1 cellular context compared by ENCODE assay signal in the genomic region with DNA sequence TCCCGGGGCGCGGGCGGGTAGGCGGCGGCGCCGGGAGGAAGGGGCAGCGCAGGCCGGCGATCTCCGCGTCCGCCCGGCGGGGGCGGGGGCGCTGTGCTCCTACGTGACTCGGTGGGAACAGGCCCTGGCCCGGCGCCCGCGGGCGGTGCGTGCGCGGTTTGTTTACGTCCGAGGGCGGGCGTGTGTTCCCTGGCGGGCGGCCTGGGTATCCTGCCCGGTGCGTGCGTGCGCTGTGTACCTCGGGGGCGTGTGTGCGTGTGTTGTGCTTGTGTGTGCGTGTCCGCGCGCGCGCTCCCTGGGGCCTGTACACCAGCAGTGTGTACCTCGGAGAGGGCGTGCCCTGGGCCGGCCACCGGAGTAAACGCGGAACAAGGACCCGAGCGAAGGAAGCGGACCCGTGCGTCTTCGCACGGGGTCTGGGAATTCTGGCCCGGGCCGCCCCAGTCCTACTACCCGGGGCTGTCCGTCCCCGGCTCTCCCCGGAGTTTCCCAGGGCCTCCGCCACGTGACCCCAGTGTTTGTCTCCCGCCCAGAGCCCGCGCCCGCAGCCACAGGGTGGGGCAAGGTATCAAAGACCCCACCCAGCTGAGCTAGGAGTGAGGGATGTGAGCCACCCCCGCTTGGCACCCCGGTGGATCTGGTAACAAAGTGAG.
TF ChIP-seq lines count a peak whose summit lies in the region.

No MANE protein-coding gene starts in this region.

TF ChIP-seq in liver, 16 proteins besides CTCF, POLR2A, EP300 and RAD21 (continued from another document):
- TF ChIP-seq ZBTB33 (IDR thresholded peaks at IDR 0.05) = no peak
- TF ChIP-seq HNF4G (IDR thresholded peaks at IDR 0.05) = no peak
TF ChIP-seq in liver: peak in this region for 4.
